In genomic region chr5:134561871-134562296, GRCh38 we compare ENCODE assay signal across 9 cellular contexts. TPM values are rescaled to one million over a fixed set of nuclear protein-coding genes. Genes with fewer than 3 reads are reported as not detected.
DNase-seq lines count a peak whose midpoint lies in the region; ATAC-seq and TF ChIP-seq lines count a peak whose summit lies in the region.
"Had no signal": no experiment of that assay in that cellular context is flagged by ENCODE, and none has a peak within 500 bp of the region (broad histone marks: within the 10 kb centered on the region; RNA-seq: fewer than 3 reads in every experiment).

No MANE protein-coding gene starts in this region.

- H3K79me2 ChIP-seq in PC-3 (ENCODE audit: low read length), result peaks cover under 1% of the 10 kb centered on the region

- no peak overlapping the region for H3K27ac ChIP-seq in PC-3 (ENCODE audit: low read length)
- H3K27ac ChIP-seq: skin epidermis had no signal

- no TSS peak for BruUV-seq in PC-3 (replicated peaks; lab: Mats Ljungman, UMichigan)

- H3K9me2 ChIP-seq in PC-3 (replicated peaks; ENCODE audit: low read length), result no peaks in the 10 kb centered on the region

- ATAC-seq in PC-3 (no peak), GM21367 (IDR thresholded peaks at IDR 0.05; ENCODE audit: unreplicated experiment) (no peak), GM21723 (IDR thresholded peaks at IDR 0.05; ENCODE audit: unreplicated experiment) (no peak)
- no peak for ATAC-seq in stimulated activated memory B cell treated with anti-CD40 and anti-IgM and Interleukin-4, amounts not matched to agents 10 μg/mL and 1 μg/mL and 100 μg/mL, for 72 hours

- H3K4me3 ChIP-seq in PC-3 (ENCODE audit: low read length) (no peak overlapping the region), fibroblast of villous mesenchyme (ENCODE audit: low read depth, low read length) (no peak overlapping the region)
- H3K4me3 ChIP-seq: skin epidermis had no signal

- H3K9ac ChIP-seq in PC-3 (ENCODE audit: low read length), result no peak overlapping the region

- H3K27me3 ChIP-seq in PC-3 (ENCODE audit: low read length), result no peaks in the 10 kb centered on the region

- TF ChIP-seq CTCF in PC-3 (conservative IDR thresholded peaks at IDR 0.05; ENCODE audit: low read depth, low read length), result peak; percentile 47; the same call in 1 of the 2 replicates
- TF ChIP-seq CTCF in fibroblast of villous mesenchyme (IDR thresholded peaks at IDR 0.05; ENCODE audit: insufficient read depth, low read depth, low read length), result peak; percentile 55

- no peaks in the 10 kb centered on the region for H4K20me1 ChIP-seq in PC-3 (ENCODE audit: low read length)

- peaks cover 4% of the 10 kb centered on the region for H3K4me1 Mint-ChIP-seq in activated CD4-positive, alpha-beta T cell treated with anti-CD3 and anti-CD28 coated beads, Interleukin-2, amount 10 ng/mL, durations not matched to agents 24 days and 14 days
- peaks cover 25% of the 10 kb centered on the region for H3K4me1 Mint-ChIP-seq in stimulated activated memory B cell treated with anti-CD40 and anti-IgM and Interleukin-4, amounts not matched to agents 10 μg/mL and 1 μg/mL and 100 μg/mL, for 72 hours

- CTCF ChIA-PET in PC-3 (lab: Charles Lee), result no interaction called here

- no peaks in the 10 kb centered on the region for H3F3A ChIP-seq in PC-3 (ENCODE audit: low read length, unreplicated experiment)

- H3K9me3 Mint-ChIP-seq in activated CD4-positive, alpha-beta T cell treated with anti-CD3 and anti-CD28 coated beads, Interleukin-2, amount 10 ng/mL, durations not matched to agents 24 days and 14 days, result no peaks in the 10 kb centered on the region
- no peaks in the 10 kb centered on the region for H3K9me3 Mint-ChIP-seq in stimulated activated memory B cell treated with anti-CD40 and anti-IgM and Interleukin-4, amounts not matched to agents 10 μg/mL and 1 μg/mL and 100 μg/mL, for 72 hours

- peak overlapping the region; percentile 40 for H3K27ac Mint-ChIP-seq in activated CD4-positive, alpha-beta T cell treated with anti-CD3 and anti-CD28 coated beads, Interleukin-2, amount 10 ng/mL, durations not matched to agents 24 days and 14 days
- peak overlapping the region; percentile 66 for H3K27ac Mint-ChIP-seq in stimulated activated memory B cell treated with anti-CD40 and anti-IgM and Interleukin-4, amounts not matched to agents 10 μg/mL and 1 μg/mL and 100 μg/mL, for 72 hours

- no peak overlapping the region for H2AFZ ChIP-seq in PC-3 (ENCODE audit: low read length)

- intact Hi-C loops in activated CD4-positive, alpha-beta T cell treated with anti-CD3 and anti-CD28 coated beads, Interleukin-2, amount 10 ng/mL, durations not matched to agents 24 days and 14 days (cut with micrococcal nuclease), result no loop called here
- intact Hi-C loops in PC-3 (cut with micrococcal nuclease), result no loop called here

- H3K27me3 Mint-ChIP-seq in activated CD4-positive, alpha-beta T cell treated with anti-CD3 and anti-CD28 coated beads, Interleukin-2, amount 10 ng/mL, durations not matched to agents 24 days and 14 days, result no peaks in the 10 kb centered on the region
- H3K27me3 Mint-ChIP-seq in stimulated activated memory B cell treated with anti-CD40 and anti-IgM and Interleukin-4, amounts not matched to agents 10 μg/mL and 1 μg/mL and 100 μg/mL, for 72 hours, result no peaks in the 10 kb centered on the region

- POLR2A ChIA-PET in PC-3 (lab: Charles Lee; ENCODE audit: unreplicated experiment), result no interaction called here

- H3K4me3 Mint-ChIP-seq in activated CD4-positive, alpha-beta T cell treated with anti-CD3 and anti-CD28 coated beads, Interleukin-2, amount 10 ng/mL, durations not matched to agents 24 days and 14 days, result no peak overlapping the region
- H3K4me3 Mint-ChIP-seq in stimulated activated memory B cell treated with anti-CD40 and anti-IgM and Interleukin-4, amounts not matched to agents 10 μg/mL and 1 μg/mL and 100 μg/mL, for 72 hours, result no peak overlapping the region

- H3K36me3 Mint-ChIP-seq in activated CD4-positive, alpha-beta T cell treated with anti-CD3 and anti-CD28 coated beads, Interleukin-2, amount 10 ng/mL, durations not matched to agents 24 days and 14 days (ENCODE audit: low read depth), result peaks cover 50% of the 10 kb centered on the region
- peaks cover 75% of the 10 kb centered on the region for H3K36me3 Mint-ChIP-seq in stimulated activated memory B cell treated with anti-CD40 and anti-IgM and Interleukin-4, amounts not matched to agents 10 μg/mL and 1 μg/mL and 100 μg/mL, for 72 hours

- no peaks in the 10 kb centered on the region for H3K4me1 ChIP-seq in PC-3 (ENCODE audit: insufficient read depth, low read length)

- no peaks in the 10 kb centered on the region for H3K9me3 ChIP-seq in PC-3 (ENCODE audit: low read length)

- no peak for DNase-seq in activated CD4-positive, alpha-beta T cell treated with anti-CD3 and anti-CD28 coated beads, Interleukin-2, amount 10 ng/mL, durations not matched to agents 24 days and 14 days
- no peak for DNase-seq in activated CD4-positive, alpha-beta T cell treated with anti-CD3 and anti-CD28 coated beads, Interleukin-2, amount 50 U/mL, for 4 hours
- peak; percentile 33 for DNase-seq in PC-3
- DNase-seq in fibroblast of villous mesenchyme (ENCODE audit: low read depth), result peak; percentile 42
- DNase-seq in activated effector memory CD4-positive, alpha-beta T cell treated with Interleukin-2 at 50 U/mL for 16 hours, result no peak

- peaks cover 20% of the 10 kb centered on the region; the same call in 1 of the 2 replicates for H3K36me3 ChIP-seq in PC-3 (ENCODE audit: low read depth, low read length)

- no peak overlapping the region for H3K4me2 ChIP-seq in PC-3 (ENCODE audit: low read length)

RNA-seq across cellular contexts. Expression of gene JADE2, which starts 36.4 kb away (rescaled TPM):
- 72.5 and 81.3 TPM in 2 replicates for total RNA-seq in activated CD4-positive, alpha-beta T cell treated with anti-CD3 and anti-CD28 coated beads, Interleukin-2, amount 10 ng/mL, durations not matched to agents 24 days and 14 days
- total RNA-seq in PC-3 (2014; rRNA removed) (33.2 and 42.3 TPM in 2 replicates), fibroblast of villous mesenchyme (29.3 and 35.4 TPM in 2 replicates)

Comparison
In these comparisons a context has a peak if more than half of its experiments do, and no peak if none do; other contexts are left out.
1. DNase-seq: peak in PC-3 (single experiment) and fibroblast of villous mesenchyme (single experiment); none in activated CD4-positive, alpha-beta T cell treated with anti-CD3 and anti-CD28 coated beads, Interleukin-2, amount 10 ng/mL, durations not matched to agents 24 days and 14 days (single experiment), activated CD4-positive, alpha-beta T cell treated with anti-CD3 and anti-CD28 coated beads, Interleukin-2, amount 50 U/mL, for 4 hours (0 of 2) and activated effector memory CD4-positive, alpha-beta T cell treated with Interleukin-2 at 50 U/mL for 16 hours (single experiment).